1 cellular context compared by ENCODE assay signal in the genomic region with DNA sequence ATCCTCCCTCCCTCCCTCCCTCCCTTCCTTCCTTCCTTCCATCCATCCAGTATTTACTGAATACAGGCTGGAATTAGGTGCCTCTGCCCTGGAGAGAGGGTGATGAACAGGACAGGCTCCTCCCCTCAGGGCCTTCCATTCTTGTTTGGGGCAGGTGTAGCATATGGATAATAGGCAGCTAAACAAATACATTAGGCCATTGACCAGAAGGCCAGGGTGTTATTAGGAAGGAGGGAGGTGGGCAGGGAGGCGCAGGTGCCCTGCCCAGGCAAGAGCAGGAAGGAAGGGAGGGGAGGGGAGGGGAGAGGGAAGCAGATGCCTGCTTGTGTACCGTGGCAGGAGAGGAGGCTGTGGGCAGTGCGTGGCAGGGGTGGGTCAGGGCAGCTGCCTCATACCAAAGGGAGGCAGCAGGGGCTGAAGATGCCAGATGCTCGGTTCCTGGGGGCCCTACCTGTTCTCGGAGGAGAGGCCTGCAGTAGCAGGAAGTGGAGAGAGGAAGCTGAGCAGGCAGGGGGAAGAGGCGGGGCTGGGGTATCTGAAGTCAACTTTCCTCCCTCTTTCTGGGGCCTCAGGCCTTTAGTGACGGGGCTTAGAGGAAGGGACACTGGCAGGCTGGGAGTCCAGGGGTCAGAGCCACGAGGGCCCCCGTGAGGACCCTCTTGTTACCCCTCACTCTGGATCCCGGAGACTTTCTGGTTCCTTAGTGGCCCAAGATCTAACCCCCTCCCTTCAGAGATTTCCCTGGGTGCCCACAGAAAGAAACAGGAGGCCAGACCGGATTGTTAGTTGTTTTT.
TF ChIP-seq lines count a peak whose summit lies in the region.

A gene with protein sequence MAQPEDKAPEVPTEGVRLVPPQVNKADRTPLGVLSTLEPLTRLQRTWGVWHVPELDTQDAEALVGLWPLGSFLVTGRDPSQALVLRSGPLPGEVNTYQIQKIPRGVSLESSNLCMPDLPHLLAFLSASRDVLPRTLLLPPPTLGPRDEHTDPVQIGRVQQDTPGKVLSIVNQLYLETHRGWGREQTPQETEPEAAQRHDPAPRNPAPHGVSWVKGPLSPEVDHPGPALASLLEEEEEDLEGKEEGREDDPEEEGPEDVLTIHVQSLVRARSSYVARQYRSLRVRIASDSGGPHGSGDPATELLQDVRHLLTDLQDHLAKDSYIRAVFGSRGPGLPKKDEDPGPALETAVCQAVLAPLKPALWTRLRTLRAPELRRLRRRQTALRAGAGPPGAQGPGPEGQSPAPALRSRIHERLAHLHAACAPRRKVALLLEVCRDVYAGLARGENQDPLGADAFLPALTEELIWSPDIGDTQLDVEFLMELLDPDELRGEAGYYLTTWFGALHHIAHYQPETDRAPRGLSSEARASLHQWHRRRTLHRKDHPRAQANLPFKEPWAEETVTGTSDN (minus strand): TSS at position 495 of the 794 bp plus-strand sequence. CDS start 1,533 bp downstream, outside the sequence.

TF ChIP-seq in HEK293, 187 proteins besides CTCF, POLR2A, EP300 and RAD21 (continues in another document):
- TF ChIP-seq, protein P1, sequence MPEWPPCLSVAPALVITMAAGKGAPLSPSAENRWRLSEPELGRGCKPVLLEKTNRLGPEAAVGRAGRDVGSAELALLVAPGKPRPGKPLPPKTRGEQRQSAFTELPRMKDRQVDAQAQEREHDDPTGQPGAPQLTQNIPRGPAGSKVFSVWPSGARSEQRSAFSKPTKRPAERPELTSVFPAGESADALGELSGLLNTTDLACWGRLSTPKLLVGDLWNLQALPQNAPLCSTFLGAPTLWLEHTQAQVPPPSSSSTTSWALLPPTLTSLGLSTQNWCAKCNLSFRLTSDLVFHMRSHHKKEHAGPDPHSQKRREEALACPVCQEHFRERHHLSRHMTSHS (tag by site-specific recombination; IDR thresholded peaks at IDR 0.05) = no peak
- TF ChIP-seq, protein P2, sequence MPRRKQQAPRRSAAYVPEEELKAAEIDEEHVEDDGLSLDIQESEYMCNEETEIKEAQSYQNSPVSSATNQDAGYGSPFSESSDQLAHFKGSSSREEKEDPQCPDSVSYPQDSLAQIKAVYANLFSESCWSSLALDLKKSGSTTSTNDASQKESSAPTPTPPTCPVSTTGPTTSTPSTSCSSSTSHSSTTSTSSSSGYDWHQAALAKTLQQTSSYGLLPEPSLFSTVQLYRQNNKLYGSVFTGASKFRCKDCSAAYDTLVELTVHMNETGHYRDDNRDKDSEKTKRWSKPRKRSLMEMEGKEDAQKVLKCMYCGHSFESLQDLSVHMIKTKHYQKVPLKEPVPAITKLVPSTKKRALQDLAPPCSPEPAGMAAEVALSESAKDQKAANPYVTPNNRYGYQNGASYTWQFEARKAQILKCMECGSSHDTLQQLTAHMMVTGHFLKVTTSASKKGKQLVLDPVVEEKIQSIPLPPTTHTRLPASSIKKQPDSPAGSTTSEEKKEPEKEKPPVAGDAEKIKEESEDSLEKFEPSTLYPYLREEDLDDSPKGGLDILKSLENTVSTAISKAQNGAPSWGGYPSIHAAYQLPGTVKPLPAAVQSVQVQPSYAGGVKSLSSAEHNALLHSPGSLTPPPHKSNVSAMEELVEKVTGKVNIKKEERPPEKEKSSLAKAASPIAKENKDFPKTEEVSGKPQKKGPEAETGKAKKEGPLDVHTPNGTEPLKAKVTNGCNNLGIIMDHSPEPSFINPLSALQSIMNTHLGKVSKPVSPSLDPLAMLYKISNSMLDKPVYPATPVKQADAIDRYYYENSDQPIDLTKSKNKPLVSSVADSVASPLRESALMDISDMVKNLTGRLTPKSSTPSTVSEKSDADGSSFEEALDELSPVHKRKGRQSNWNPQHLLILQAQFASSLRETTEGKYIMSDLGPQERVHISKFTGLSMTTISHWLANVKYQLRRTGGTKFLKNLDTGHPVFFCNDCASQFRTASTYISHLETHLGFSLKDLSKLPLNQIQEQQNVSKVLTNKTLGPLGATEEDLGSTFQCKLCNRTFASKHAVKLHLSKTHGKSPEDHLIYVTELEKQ (tag by site-specific recombination; IDR thresholded peaks at IDR 0.05; ENCODE audit: borderline replicate concordance) = no peak
- no peak for TF ChIP-seq MZF1 (tag by site-specific recombination; IDR thresholded peaks at IDR 0.05; ENCODE audit: borderline replicate concordance)
- TF ChIP-seq, protein P3, sequence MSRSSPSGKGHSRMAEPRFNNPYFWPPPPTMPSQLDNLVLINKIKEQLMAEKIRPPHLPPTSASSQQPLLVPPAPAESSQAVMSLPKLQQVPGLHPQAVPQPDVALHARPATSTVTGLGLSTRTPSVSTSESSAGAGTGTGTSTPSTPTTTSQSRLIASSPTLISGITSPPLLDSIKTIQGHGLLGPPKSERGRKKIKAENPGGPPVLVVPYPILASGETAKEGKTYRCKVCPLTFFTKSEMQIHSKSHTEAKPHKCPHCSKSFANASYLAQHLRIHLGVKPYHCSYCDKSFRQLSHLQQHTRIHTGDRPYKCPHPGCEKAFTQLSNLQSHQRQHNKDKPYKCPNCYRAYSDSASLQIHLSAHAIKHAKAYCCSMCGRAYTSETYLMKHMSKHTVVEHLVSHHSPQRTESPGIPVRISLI (tag by site-specific recombination; IDR thresholded peaks at IDR 0.05) = no peak
- no peak for TF ChIP-seq ZSCAN30 (tag by site-specific recombination; IDR thresholded peaks at IDR 0.05)
- no peak for TF ChIP-seq ZNF629 (tag by site-specific recombination; IDR thresholded peaks at IDR 0.05)
- TF ChIP-seq ZFP3 (tag by site-specific recombination; IDR thresholded peaks at IDR 0.05; ENCODE audit: low read depth) = no peak
- TF ChIP-seq, protein P4, sequence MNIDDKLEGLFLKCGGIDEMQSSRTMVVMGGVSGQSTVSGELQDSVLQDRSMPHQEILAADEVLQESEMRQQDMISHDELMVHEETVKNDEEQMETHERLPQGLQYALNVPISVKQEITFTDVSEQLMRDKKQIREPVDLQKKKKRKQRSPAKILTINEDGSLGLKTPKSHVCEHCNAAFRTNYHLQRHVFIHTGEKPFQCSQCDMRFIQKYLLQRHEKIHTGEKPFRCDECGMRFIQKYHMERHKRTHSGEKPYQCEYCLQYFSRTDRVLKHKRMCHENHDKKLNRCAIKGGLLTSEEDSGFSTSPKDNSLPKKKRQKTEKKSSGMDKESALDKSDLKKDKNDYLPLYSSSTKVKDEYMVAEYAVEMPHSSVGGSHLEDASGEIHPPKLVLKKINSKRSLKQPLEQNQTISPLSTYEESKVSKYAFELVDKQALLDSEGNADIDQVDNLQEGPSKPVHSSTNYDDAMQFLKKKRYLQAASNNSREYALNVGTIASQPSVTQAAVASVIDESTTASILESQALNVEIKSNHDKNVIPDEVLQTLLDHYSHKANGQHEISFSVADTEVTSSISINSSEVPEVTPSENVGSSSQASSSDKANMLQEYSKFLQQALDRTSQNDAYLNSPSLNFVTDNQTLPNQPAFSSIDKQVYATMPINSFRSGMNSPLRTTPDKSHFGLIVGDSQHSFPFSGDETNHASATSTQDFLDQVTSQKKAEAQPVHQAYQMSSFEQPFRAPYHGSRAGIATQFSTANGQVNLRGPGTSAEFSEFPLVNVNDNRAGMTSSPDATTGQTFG (tag by site-specific recombination; IDR thresholded peaks at IDR 0.05; ENCODE audit: borderline replicate concordance) = no peak
- TF ChIP-seq KLF16 (tag by site-specific recombination; IDR thresholded peaks at IDR 0.05) = no peak
- TF ChIP-seq ZNF707 (tag by site-specific recombination; IDR thresholded peaks at IDR 0.05) = no peak
- TF ChIP-seq ZNF19 (tag by site-specific recombination; IDR thresholded peaks at IDR 0.05; ENCODE audit: low read depth) = no peak
- TF ChIP-seq, protein P5, sequence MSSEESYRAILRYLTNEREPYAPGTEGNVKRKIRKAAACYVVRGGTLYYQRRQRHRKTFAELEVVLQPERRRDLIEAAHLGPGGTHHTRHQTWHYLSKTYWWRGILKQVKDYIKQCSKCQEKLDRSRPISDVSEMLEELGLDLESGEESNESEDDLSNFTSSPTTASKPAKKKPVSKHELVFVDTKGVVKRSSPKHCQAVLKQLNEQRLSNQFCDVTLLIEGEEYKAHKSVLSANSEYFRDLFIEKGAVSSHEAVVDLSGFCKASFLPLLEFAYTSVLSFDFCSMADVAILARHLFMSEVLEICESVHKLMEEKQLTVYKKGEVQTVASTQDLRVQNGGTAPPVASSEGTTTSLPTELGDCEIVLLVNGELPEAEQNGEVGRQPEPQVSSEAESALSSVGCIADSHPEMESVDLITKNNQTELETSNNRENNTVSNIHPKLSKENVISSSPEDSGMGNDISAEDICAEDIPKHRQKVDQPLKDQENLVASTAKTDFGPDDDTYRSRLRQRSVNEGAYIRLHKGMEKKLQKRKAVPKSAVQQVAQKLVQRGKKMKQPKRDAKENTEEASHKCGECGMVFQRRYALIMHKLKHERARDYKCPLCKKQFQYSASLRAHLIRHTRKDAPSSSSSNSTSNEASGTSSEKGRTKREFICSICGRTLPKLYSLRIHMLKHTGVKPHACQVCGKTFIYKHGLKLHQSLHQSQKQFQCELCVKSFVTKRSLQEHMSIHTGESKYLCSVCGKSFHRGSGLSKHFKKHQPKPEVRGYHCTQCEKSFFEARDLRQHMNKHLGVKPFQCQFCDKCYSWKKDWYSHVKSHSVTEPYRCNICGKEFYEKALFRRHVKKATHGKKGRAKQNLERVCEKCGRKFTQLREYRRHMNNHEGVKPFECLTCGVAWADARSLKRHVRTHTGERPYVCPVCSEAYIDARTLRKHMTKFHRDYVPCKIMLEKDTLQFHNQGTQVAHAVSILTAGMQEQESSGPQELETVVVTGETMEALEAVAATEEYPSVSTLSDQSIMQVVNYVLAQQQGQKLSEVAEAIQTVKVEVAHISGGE (tag by site-specific recombination; conservative IDR thresholded peaks at IDR 0.05; ENCODE audit: low read depth) = peak; percentile 48; the same call in 1 of the 2 replicates
- peak; percentile 56 for TF ChIP-seq ZFHX2 (tag by site-specific recombination; conservative IDR thresholded peaks at IDR 0.05)
- TF ChIP-seq ZFP41 (tag by site-specific recombination; IDR thresholded peaks at IDR 0.05; ENCODE audit: borderline replicate concordance) = no peak
- no peak for TF ChIP-seq ZBTB21 (tag by site-specific recombination; IDR thresholded peaks at IDR 0.05)
- TF ChIP-seq ZNF560 (tag by site-specific recombination; IDR thresholded peaks at IDR 0.05; ENCODE audit: borderline replicate concordance) = no peak
- TF ChIP-seq, protein P6, sequence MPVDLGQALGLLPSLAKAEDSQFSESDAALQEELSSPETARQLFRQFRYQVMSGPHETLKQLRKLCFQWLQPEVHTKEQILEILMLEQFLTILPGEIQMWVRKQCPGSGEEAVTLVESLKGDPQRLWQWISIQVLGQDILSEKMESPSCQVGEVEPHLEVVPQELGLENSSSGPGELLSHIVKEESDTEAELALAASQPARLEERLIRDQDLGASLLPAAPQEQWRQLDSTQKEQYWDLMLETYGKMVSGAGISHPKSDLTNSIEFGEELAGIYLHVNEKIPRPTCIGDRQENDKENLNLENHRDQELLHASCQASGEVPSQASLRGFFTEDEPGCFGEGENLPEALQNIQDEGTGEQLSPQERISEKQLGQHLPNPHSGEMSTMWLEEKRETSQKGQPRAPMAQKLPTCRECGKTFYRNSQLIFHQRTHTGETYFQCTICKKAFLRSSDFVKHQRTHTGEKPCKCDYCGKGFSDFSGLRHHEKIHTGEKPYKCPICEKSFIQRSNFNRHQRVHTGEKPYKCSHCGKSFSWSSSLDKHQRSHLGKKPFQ (tag by site-specific recombination; IDR thresholded peaks at IDR 0.05) = no peak
- no peak for TF ChIP-seq ZNF585B (tag by site-specific recombination; IDR thresholded peaks at IDR 0.05)
- TF ChIP-seq SCRT1 (tag by site-specific recombination; IDR thresholded peaks at IDR 0.05; ENCODE audit: borderline replicate concordance) = no peak
- TF ChIP-seq, protein P7, sequence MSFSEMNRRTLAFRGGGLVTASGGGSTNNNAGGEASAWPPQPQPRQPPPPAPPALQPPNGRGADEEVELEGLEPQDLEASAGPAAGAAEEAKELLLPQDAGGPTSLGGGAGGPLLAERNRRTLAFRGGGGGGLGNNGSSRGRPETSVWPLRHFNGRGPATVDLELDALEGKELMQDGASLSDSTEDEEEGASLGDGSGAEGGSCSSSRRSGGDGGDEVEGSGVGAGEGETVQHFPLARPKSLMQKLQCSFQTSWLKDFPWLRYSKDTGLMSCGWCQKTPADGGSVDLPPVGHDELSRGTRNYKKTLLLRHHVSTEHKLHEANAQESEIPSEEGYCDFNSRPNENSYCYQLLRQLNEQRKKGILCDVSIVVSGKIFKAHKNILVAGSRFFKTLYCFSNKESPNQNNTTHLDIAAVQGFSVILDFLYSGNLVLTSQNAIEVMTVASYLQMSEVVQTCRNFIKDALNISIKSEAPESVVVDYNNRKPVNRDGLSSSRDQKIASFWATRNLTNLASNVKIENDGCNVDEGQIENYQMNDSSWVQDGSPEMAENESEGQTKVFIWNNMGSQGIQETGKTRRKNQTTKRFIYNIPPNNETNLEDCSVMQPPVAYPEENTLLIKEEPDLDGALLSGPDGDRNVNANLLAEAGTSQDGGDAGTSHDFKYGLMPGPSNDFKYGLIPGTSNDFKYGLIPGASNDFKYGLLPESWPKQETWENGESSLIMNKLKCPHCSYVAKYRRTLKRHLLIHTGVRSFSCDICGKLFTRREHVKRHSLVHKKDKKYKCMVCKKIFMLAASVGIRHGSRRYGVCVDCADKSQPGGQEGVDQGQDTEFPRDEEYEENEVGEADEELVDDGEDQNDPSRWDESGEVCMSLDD (tag by site-specific recombination; IDR thresholded peaks at IDR 0.05) = peak; percentile 46; the same call in 1 of the 2 replicates
- TF ChIP-seq ZNF664 (tag by site-specific recombination; IDR thresholded peaks at IDR 0.05) = no peak
- TF ChIP-seq EGR2 (tag by site-specific recombination; IDR thresholded peaks at IDR 0.05; ENCODE audit: low read depth) = peak; percentile 69; the same call in 1 of the 2 replicates
- TF ChIP-seq, protein P8, sequence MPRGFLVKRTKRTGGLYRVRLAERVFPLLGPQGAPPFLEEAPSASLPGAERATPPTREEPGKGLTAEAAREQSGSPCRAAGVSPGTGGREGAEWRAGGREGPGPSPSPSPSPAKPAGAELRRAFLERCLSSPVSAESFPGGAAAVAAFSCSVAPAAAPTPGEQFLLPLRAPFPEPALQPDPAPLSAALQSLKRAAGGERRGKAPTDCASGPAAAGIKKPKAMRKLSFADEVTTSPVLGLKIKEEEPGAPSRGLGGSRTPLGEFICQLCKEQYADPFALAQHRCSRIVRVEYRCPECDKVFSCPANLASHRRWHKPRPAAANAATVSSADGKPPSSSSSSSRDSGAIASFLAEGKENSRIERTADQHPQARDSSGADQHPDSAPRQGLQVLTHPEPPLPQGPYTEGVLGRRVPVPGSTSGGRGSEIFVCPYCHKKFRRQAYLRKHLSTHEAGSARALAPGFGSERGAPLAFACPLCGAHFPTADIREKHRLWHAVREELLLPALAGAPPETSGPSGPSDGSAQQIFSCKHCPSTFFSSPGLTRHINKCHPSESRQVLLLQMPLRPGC (tag by site-specific recombination; IDR thresholded peaks at IDR 0.05) = no peak
- TF ChIP-seq ZFP69B (tag by site-specific recombination; IDR thresholded peaks at IDR 0.05) = no peak
- no peak for TF ChIP-seq ZBTB1 (tag by site-specific recombination; IDR thresholded peaks at IDR 0.05)
- TF ChIP-seq TCF7L2 (IDR thresholded peaks at IDR 0.05; ENCODE audit: borderline replicate concordance, low read depth, low read length) = no peak
- TF ChIP-seq ZNF404 (tag by site-specific recombination; IDR thresholded peaks at IDR 0.05) = no peak
